Comparison of ENCODE assay signal across 1 cellular context in the genomic region with DNA sequence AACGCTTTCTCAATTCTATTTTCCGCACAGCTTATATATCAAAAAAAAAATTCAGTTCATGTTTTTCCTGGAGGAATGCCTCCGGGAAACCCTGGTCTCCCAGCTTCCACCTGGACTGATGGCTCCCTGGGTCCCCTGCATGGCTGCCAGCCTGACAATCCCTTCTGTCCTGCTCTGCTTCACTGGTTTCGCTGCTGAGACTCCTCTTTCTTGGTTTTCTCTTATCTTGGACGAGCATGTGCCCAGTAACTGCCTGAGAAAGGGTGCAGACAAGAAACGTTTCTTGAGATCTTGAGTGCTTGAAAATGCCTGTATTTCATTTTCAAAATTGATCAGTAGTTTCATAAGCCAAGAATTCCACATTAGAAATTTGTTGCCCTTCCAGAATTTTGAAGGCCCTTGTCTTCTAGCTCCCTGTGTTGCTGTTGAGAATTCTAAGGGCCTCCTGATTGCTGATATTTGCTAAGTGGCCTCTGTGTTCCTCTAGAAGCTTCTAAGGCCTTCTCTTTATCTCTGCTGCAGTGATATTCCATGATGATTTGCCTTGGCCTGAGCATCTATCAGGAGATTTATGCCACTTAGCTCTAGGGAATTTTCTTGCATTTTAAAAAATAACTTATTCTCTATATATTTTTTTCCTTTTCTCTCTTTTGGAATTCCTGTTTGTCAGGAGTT.
TF ChIP-seq lines count a peak whose summit lies in the region.

No MANE protein-coding gene starts in this region.

TF ChIP-seq in K562, 482 proteins besides CTCF, POLR2A, EP300 and RAD21 (continued from another document and continues in another):
- TF ChIP-seq, protein P1, sequence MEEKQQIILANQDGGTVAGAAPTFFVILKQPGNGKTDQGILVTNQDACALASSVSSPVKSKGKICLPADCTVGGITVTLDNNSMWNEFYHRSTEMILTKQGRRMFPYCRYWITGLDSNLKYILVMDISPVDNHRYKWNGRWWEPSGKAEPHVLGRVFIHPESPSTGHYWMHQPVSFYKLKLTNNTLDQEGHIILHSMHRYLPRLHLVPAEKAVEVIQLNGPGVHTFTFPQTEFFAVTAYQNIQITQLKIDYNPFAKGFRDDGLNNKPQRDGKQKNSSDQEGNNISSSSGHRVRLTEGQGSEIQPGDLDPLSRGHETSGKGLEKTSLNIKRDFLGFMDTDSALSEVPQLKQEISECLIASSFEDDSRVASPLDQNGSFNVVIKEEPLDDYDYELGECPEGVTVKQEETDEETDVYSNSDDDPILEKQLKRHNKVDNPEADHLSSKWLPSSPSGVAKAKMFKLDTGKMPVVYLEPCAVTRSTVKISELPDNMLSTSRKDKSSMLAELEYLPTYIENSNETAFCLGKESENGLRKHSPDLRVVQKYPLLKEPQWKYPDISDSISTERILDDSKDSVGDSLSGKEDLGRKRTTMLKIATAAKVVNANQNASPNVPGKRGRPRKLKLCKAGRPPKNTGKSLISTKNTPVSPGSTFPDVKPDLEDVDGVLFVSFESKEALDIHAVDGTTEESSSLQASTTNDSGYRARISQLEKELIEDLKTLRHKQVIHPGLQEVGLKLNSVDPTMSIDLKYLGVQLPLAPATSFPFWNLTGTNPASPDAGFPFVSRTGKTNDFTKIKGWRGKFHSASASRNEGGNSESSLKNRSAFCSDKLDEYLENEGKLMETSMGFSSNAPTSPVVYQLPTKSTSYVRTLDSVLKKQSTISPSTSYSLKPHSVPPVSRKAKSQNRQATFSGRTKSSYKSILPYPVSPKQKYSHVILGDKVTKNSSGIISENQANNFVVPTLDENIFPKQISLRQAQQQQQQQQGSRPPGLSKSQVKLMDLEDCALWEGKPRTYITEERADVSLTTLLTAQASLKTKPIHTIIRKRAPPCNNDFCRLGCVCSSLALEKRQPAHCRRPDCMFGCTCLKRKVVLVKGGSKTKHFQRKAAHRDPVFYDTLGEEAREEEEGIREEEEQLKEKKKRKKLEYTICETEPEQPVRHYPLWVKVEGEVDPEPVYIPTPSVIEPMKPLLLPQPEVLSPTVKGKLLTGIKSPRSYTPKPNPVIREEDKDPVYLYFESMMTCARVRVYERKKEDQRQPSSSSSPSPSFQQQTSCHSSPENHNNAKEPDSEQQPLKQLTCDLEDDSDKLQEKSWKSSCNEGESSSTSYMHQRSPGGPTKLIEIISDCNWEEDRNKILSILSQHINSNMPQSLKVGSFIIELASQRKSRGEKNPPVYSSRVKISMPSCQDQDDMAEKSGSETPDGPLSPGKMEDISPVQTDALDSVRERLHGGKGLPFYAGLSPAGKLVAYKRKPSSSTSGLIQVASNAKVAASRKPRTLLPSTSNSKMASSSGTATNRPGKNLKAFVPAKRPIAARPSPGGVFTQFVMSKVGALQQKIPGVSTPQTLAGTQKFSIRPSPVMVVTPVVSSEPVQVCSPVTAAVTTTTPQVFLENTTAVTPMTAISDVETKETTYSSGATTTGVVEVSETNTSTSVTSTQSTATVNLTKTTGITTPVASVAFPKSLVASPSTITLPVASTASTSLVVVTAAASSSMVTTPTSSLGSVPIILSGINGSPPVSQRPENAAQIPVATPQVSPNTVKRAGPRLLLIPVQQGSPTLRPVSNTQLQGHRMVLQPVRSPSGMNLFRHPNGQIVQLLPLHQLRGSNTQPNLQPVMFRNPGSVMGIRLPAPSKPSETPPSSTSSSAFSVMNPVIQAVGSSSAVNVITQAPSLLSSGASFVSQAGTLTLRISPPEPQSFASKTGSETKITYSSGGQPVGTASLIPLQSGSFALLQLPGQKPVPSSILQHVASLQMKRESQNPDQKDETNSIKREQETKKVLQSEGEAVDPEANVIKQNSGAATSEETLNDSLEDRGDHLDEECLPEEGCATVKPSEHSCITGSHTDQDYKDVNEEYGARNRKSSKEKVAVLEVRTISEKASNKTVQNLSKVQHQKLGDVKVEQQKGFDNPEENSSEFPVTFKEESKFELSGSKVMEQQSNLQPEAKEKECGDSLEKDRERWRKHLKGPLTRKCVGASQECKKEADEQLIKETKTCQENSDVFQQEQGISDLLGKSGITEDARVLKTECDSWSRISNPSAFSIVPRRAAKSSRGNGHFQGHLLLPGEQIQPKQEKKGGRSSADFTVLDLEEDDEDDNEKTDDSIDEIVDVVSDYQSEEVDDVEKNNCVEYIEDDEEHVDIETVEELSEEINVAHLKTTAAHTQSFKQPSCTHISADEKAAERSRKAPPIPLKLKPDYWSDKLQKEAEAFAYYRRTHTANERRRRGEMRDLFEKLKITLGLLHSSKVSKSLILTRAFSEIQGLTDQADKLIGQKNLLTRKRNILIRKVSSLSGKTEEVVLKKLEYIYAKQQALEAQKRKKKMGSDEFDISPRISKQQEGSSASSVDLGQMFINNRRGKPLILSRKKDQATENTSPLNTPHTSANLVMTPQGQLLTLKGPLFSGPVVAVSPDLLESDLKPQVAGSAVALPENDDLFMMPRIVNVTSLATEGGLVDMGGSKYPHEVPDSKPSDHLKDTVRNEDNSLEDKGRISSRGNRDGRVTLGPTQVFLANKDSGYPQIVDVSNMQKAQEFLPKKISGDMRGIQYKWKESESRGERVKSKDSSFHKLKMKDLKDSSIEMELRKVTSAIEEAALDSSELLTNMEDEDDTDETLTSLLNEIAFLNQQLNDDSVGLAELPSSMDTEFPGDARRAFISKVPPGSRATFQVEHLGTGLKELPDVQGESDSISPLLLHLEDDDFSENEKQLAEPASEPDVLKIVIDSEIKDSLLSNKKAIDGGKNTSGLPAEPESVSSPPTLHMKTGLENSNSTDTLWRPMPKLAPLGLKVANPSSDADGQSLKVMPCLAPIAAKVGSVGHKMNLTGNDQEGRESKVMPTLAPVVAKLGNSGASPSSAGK (IDR thresholded peaks at IDR 0.05) = peak; percentile 94
- TF ChIP-seq, protein P2, sequence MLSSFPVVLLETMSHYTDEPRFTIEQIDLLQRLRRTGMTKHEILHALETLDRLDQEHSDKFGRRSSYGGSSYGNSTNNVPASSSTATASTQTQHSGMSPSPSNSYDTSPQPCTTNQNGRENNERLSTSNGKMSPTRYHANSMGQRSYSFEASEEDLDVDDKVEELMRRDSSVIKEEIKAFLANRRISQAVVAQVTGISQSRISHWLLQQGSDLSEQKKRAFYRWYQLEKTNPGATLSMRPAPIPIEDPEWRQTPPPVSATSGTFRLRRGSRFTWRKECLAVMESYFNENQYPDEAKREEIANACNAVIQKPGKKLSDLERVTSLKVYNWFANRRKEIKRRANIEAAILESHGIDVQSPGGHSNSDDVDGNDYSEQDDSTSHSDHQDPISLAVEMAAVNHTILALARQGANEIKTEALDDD (IDR thresholded peaks at IDR 0.05) = no peak
- TF ChIP-seq GABPB2 (CRISPR knock-in tag; conservative IDR thresholded peaks at IDR 0.05) = no peak
- TF ChIP-seq IRF2 (CRISPR knock-in tag; IDR thresholded peaks at IDR 0.05) = no peak
- TF ChIP-seq, protein P3, sequence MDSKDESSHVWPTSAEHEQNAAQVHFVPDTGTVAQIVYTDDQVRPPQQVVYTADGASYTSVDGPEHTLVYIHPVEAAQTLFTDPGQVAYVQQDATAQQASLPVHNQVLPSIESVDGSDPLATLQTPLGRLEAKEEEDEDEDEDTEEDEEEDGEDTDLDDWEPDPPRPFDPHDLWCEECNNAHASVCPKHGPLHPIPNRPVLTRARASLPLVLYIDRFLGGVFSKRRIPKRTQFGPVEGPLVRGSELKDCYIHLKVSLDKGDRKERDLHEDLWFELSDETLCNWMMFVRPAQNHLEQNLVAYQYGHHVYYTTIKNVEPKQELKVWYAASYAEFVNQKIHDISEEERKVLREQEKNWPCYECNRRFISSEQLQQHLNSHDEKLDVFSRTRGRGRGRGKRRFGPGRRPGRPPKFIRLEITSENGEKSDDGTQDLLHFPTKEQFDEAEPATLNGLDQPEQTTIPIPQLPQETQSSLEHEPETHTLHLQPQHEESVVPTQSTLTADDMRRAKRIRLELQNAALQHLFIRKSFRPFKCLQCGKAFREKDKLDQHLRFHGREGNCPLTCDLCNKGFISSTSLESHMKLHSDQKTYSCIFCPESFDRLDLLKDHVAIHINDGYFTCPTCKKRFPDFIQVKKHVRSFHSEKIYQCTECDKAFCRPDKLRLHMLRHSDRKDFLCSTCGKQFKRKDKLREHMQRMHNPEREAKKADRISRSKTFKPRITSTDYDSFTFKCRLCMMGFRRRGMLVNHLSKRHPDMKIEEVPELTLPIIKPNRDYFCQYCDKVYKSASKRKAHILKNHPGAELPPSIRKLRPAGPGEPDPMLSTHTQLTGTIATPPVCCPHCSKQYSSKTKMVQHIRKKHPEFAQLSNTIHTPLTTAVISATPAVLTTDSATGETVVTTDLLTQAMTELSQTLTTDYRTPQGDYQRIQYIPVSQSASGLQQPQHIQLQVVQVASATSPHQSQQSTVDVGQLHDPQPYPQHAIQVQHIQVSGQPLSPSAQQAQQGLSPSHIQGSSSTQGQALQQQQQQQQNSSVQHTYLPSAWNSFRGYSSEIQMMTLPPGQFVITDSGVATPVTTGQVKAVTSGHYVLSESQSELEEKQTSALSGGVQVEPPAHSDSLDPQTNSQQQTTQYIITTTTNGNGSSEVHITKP (IDR thresholded peaks at IDR 0.05; ENCODE audit: partially characterized antibody) = no peak
- TF ChIP-seq TRIM28 (IDR thresholded peaks at IDR 0.05) = no peak
- TF ChIP-seq, protein P4, sequence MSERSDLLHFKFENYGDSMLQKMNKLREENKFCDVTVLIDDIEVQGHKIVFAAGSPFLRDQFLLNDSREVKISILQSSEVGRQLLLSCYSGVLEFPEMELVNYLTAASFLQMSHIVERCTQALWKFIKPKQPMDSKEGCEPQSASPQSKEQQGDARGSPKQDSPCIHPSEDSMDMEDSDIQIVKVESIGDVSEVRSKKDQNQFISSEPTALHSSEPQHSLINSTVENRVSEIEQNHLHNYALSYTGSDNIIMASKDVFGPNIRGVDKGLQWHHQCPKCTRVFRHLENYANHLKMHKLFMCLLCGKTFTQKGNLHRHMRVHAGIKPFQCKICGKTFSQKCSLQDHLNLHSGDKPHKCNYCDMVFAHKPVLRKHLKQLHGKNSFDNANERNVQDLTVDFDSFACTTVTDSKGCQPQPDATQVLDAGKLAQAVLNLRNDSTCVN (CRISPR knock-in tag; IDR thresholded peaks at IDR 0.05) = no peak
- no peak for TF ChIP-seq MAFK (IDR thresholded peaks at IDR 0.05; ENCODE audit: low read length)
- TF ChIP-seq ZNF780A (CRISPR knock-in tag; IDR thresholded peaks at IDR 0.05) = no peak
- no peak; a peak in 1 of 4 replicates for TF ChIP-seq RCOR1 (IDR thresholded peaks at IDR 0.05; ENCODE audit: borderline replicate concordance in 1 of 2, low read depth in 2 of 2, low read length in 2 of 2)
- TF ChIP-seq, protein P5, sequence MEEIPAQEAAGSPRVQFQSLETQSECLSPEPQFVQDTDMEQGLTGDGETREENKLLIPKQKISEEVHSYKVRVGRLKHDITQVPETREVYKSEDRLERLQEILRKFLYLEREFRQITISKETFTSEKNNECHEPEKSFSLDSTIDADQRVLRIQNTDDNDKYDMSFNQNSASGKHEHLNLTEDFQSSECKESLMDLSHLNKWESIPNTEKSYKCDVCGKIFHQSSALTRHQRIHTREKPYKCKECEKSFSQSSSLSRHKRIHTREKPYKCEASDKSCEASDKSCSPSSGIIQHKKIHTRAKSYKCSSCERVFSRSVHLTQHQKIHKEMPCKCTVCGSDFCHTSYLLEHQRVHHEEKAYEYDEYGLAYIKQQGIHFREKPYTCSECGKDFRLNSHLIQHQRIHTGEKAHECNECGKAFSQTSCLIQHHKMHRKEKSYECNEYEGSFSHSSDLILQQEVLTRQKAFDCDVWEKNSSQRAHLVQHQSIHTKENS (CRISPR knock-in tag; IDR thresholded peaks at IDR 0.05) = no peak
- TF ChIP-seq JUN (IDR thresholded peaks at IDR 0.05; ENCODE audit: borderline replicate concordance, low read depth, low read length) = no peak
- no peak for TF ChIP-seq JUN (CRISPR knock-in tag; IDR thresholded peaks at IDR 0.05; ENCODE audit: borderline replicate concordance)
- no peak for TF ChIP-seq BRD4 (IDR thresholded peaks at IDR 0.05)
- no peak for TF ChIP-seq DDX20 (tag; IDR thresholded peaks at IDR 0.05; ENCODE audit: low read depth)
- TF ChIP-seq, protein P6, sequence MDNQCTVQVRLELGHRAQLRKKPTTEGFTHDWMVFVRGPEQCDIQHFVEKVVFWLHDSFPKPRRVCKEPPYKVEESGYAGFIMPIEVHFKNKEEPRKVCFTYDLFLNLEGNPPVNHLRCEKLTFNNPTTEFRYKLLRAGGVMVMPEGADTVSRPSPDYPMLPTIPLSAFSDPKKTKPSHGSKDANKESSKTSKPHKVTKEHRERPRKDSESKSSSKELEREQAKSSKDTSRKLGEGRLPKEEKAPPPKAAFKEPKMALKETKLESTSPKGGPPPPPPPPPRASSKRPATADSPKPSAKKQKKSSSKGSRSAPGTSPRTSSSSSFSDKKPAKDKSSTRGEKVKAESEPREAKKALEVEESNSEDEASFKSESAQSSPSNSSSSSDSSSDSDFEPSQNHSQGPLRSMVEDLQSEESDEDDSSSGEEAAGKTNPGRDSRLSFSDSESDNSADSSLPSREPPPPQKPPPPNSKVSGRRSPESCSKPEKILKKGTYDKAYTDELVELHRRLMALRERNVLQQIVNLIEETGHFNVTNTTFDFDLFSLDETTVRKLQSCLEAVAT (IDR thresholded peaks at IDR 0.05) = no peak
- no peak for TF ChIP-seq CREBBP (IDR thresholded peaks at IDR 0.05; ENCODE audit: low read depth, low read length)
- TF ChIP-seq, protein P7, sequence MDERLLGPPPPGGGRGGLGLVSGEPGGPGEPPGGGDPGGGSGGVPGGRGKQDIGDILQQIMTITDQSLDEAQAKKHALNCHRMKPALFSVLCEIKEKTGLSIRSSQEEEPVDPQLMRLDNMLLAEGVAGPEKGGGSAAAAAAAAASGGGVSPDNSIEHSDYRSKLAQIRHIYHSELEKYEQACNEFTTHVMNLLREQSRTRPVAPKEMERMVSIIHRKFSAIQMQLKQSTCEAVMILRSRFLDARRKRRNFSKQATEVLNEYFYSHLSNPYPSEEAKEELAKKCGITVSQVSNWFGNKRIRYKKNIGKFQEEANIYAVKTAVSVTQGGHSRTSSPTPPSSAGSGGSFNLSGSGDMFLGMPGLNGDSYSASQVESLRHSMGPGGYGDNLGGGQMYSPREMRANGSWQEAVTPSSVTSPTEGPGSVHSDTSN (CRISPR knock-in tag; IDR thresholded peaks at IDR 0.05; ENCODE audit: low read depth) = no peak
- TF ChIP-seq, protein P7 (tag; conservative IDR thresholded peaks at IDR 0.05; ENCODE audit: low read depth) = 0 out of 2 replicates have a peak, but pooled peaks have one; percentile 23
- TF ChIP-seq KAT7 (CRISPR knock-in tag; IDR thresholded peaks at IDR 0.05; ENCODE audit: borderline replicate concordance) = no peak
- TF ChIP-seq NFRKB (IDR thresholded peaks at IDR 0.05; ENCODE audit: low read depth) = 0 out of 2 replicates have a peak, but pooled peaks have one; percentile 35
- no peak for TF ChIP-seq MCM3 (IDR thresholded peaks at IDR 0.05)
- no peak for TF ChIP-seq CHD4 (IDR thresholded peaks at IDR 0.05; ENCODE audit: insufficient read depth, insufficient replicate concordance, low read depth, low read length, poor library complexity, severe bottlenecking)
- no peak for TF ChIP-seq PCBP2 (IDR thresholded peaks at IDR 0.05; ENCODE audit: low read depth, low read length, poor library complexity, severe bottlenecking)
- peak; percentile 49 for TF ChIP-seq MTA2 (IDR thresholded peaks at IDR 0.05; ENCODE audit: low read depth)
- TF ChIP-seq ZNF165 (CRISPR knock-in tag; IDR thresholded peaks at IDR 0.05; ENCODE audit: borderline replicate concordance) = no peak
- TF ChIP-seq, protein P8, sequence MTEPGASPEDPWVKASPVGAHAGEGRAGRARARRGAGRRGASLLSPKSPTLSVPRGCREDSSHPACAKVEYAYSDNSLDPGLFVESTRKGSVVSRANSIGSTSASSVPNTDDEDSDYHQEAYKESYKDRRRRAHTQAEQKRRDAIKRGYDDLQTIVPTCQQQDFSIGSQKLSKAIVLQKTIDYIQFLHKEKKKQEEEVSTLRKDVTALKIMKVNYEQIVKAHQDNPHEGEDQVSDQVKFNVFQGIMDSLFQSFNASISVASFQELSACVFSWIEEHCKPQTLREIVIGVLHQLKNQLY (CRISPR knock-in tag; conservative IDR thresholded peaks at IDR 0.05) = no peak
